19 cellular contexts compared by ENCODE assay signal in the genomic region with DNA sequence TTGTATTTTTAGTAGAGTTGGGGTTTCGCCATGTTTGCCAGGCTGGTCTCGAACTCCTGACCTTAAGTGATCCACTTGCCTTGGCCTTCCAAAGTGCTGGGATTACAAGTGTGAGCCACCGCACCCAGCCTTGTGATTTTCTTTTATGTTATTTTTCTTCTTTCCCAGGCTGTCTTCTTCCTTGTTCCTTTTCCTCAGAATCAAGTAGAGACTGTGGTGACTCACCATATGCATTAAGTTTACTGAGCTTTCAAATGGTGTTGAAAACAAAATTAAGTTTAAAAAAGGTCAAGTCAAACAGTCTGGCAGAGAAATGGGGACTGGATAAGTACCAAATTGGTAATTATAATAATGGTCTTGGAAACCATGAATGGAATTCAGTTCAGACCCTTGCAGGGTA. TPM values are rescaled to one million over a fixed set of nuclear protein-coding genes. Genes with fewer than 3 reads are reported as not detected.
DNase-seq lines count a peak whose midpoint lies in the region; ATAC-seq and TF ChIP-seq lines count a peak whose summit lies in the region.
"Had no signal": no experiment of that assay in that cellular context is flagged by ENCODE, and none has a peak within 500 bp of the region (broad histone marks: within the 10 kb centered on the region; RNA-seq: fewer than 3 reads in every experiment).

No MANE protein-coding gene starts in this region.

- CTCF ChIA-PET in activated naive CD4-positive, alpha-beta T cell treated with anti-CD3 and anti-CD28 coated beads, Interleukin-2, amount 10 ng/mL, durations not matched to agents 7 days and 5 days (lab: Charles Lee), result interaction anchor here (1.2 kb wide), 1 partner anchor 13 kb away, joined by 3 read pairs; no protein-coding TSS in a partner anchor

- H3K27ac ChIP-seq in right atrium auricular region, result no peak overlapping the region

- H3K36me3 Mint-ChIP-seq in activated naive CD4-positive, alpha-beta T cell treated with anti-CD3 and anti-CD28 coated beads, Interleukin-2, amount 50 U/mL, for 24 hours, result peaks cover 16% of the 10 kb centered on the region
- H3K36me3 Mint-ChIP-seq in activated naive CD4-positive, alpha-beta T cell treated with anti-CD3 and anti-CD28 coated beads, Interleukin-2, amount 10 ng/mL, durations not matched to agents 7 days and 5 days, result peaks cover 40% of the 10 kb centered on the region
- H3K36me3 Mint-ChIP-seq in IgD-negative memory B cell, result peaks cover 1% of the 10 kb centered on the region
- peaks cover 94% of the 10 kb centered on the region for H3K36me3 Mint-ChIP-seq in dendritic cell treated with granulocyte-macrophage colony-stimulating factor and Interleukin-4, amounts not matched to agents 40 ng/mL and 50 ng/mL, for 4 days (ENCODE audit: low read depth)
- no peaks in the 10 kb centered on the region for H3K36me3 Mint-ChIP-seq in neural crest cell (ENCODE audit: low read depth)

- no peak for ATAC-seq in GM21526 (IDR thresholded peaks at IDR 0.05; ENCODE audit: low FRiP score, unreplicated experiment)

- H3K9me3 ChIP-seq in right atrium auricular region, result no peaks in the 10 kb centered on the region
- H3K9me3 ChIP-seq: BE2C had no signal

- H3K36me3 ChIP-seq in right atrium auricular region, result peaks cover 54% of the 10 kb centered on the region

- no peaks in the 10 kb centered on the region for H3K27me3 Mint-ChIP-seq in activated naive CD4-positive, alpha-beta T cell treated with anti-CD3 and anti-CD28 coated beads, Interleukin-2, amount 50 U/mL, for 24 hours
- no peaks in the 10 kb centered on the region for H3K27me3 Mint-ChIP-seq in activated naive CD4-positive, alpha-beta T cell treated with anti-CD3 and anti-CD28 coated beads, Interleukin-2, amount 10 ng/mL, durations not matched to agents 7 days and 5 days
- H3K27me3 Mint-ChIP-seq in IgD-negative memory B cell (no peaks in the 10 kb centered on the region), neural crest cell (ENCODE audit: low read depth) (no peaks in the 10 kb centered on the region)
- no peaks in the 10 kb centered on the region for H3K27me3 Mint-ChIP-seq in dendritic cell treated with granulocyte-macrophage colony-stimulating factor and Interleukin-4, amounts not matched to agents 40 ng/mL and 50 ng/mL, for 4 days
- H3K27me3 Mint-ChIP-seq: CD4-positive, CD25-positive, alpha-beta regulatory T cell had no signal

- H3K4me1 ChIP-seq in right atrium auricular region, result peaks cover 0 to 20% of the 10 kb centered on the region in 2 donors
- H3K4me1 ChIP-seq: BE2C had no signal

- peak overlapping the region; percentile 68 for H3K27ac Mint-ChIP-seq in activated naive CD4-positive, alpha-beta T cell treated with anti-CD3 and anti-CD28 coated beads, Interleukin-2, amount 50 U/mL, for 24 hours
- no peak overlapping the region for H3K27ac Mint-ChIP-seq in activated naive CD4-positive, alpha-beta T cell treated with anti-CD3 and anti-CD28 coated beads, Interleukin-2, amount 10 ng/mL, durations not matched to agents 7 days and 5 days
- H3K27ac Mint-ChIP-seq in IgD-negative memory B cell, result peak overlapping the region in 2 of 3 donors; percentile 61 to 78
- H3K27ac Mint-ChIP-seq in dendritic cell treated with granulocyte-macrophage colony-stimulating factor and Interleukin-4, amounts not matched to agents 40 ng/mL and 50 ng/mL, for 4 days, result peak overlapping the region; percentile 27
- no peak overlapping the region for H3K27ac Mint-ChIP-seq in neural crest cell (ENCODE audit: unreplicated experiment)
- H3K27ac Mint-ChIP-seq: CD4-positive, CD25-positive, alpha-beta regulatory T cell had no signal

- H3K9me3 Mint-ChIP-seq in activated naive CD4-positive, alpha-beta T cell treated with anti-CD3 and anti-CD28 coated beads, Interleukin-2, amount 50 U/mL, for 24 hours, result no peaks in the 10 kb centered on the region
- no peaks in the 10 kb centered on the region for H3K9me3 Mint-ChIP-seq in activated naive CD4-positive, alpha-beta T cell treated with anti-CD3 and anti-CD28 coated beads, Interleukin-2, amount 10 ng/mL, durations not matched to agents 7 days and 5 days
- H3K9me3 Mint-ChIP-seq in IgD-negative memory B cell (no peaks in the 10 kb centered on the region), neural crest cell (no peaks in the 10 kb centered on the region)
- no peaks in the 10 kb centered on the region for H3K9me3 Mint-ChIP-seq in dendritic cell treated with granulocyte-macrophage colony-stimulating factor and Interleukin-4, amounts not matched to agents 40 ng/mL and 50 ng/mL, for 4 days
- H3K9me3 Mint-ChIP-seq: CD4-positive, CD25-positive, alpha-beta regulatory T cell had no signal

- H3K4me3 ChIP-seq in right atrium auricular region, result no peak overlapping the region

- no peaks in the 10 kb centered on the region for H3K27me3 ChIP-seq in right atrium auricular region
- H3K27me3 ChIP-seq: BE2C had no signal

- intact Hi-C loops in dendritic cell treated with granulocyte-macrophage colony-stimulating factor and Interleukin-4, amounts not matched to agents 40 ng/mL and 50 ng/mL, for 4 days (cut with micrococcal nuclease), result no loop called here

- TF ChIP-seq CTCF in neural crest cell (conservative IDR thresholded peaks at IDR 0.05), result no peak
- TF ChIP-seq CTCF in right atrium auricular region (IDR thresholded peaks at IDR 0.05), result no peak

- H3K4me1 Mint-ChIP-seq in activated naive CD4-positive, alpha-beta T cell treated with anti-CD3 and anti-CD28 coated beads, Interleukin-2, amount 50 U/mL, for 24 hours, result peaks cover 36% of the 10 kb centered on the region
- H3K4me1 Mint-ChIP-seq in activated naive CD4-positive, alpha-beta T cell treated with anti-CD3 and anti-CD28 coated beads, Interleukin-2, amount 10 ng/mL, durations not matched to agents 7 days and 5 days, result peaks cover 36% of the 10 kb centered on the region
- H3K4me1 Mint-ChIP-seq in IgD-negative memory B cell (peaks cover 19 to 29% (median 21%) of the 10 kb centered on the region in 3 donors), neural crest cell (peaks cover 13% of the 10 kb centered on the region)
- H3K4me1 Mint-ChIP-seq in dendritic cell treated with granulocyte-macrophage colony-stimulating factor and Interleukin-4, amounts not matched to agents 40 ng/mL and 50 ng/mL, for 4 days (ENCODE audit: low read depth), result peaks cover 42% of the 10 kb centered on the region

- H3K4me3 Mint-ChIP-seq in activated naive CD4-positive, alpha-beta T cell treated with anti-CD3 and anti-CD28 coated beads, Interleukin-2, amount 50 U/mL, for 24 hours, result no peak overlapping the region
- no peak overlapping the region for H3K4me3 Mint-ChIP-seq in activated naive CD4-positive, alpha-beta T cell treated with anti-CD3 and anti-CD28 coated beads, Interleukin-2, amount 10 ng/mL, durations not matched to agents 7 days and 5 days
- H3K4me3 Mint-ChIP-seq in IgD-negative memory B cell (peak overlapping the region in 1 of 4 donors; percentile 83), neural crest cell (peak overlapping the region; percentile 24)
- H3K4me3 Mint-ChIP-seq in dendritic cell treated with granulocyte-macrophage colony-stimulating factor and Interleukin-4, amounts not matched to agents 40 ng/mL and 50 ng/mL, for 4 days, result no peak overlapping the region

- no peak for DNase-seq in activated naive CD4-positive, alpha-beta T cell treated with anti-CD3 and anti-CD28 coated beads, Interleukin-2, amount 10 ng/mL, durations not matched to agents 7 days and 5 days
- no peak for DNase-seq in neural crest cell (ENCODE audit: low read depth, low spot score)
- no peak for DNase-seq in right atrium auricular region (ENCODE audit: low spot score)
- no peak for DNase-seq in NCI-H2227 (lab: John Stamatoyannopoulos, UW; ENCODE audit: unreplicated experiment)
- DNase-seq: BE2C; CD4-positive, CD25-positive, alpha-beta regulatory T cell; COR-L47; DMS79; IMR-90; NCI-H1105 treated with DMSO at 0.1 percent for 48 hours; NCI-H1694; NCI-H2081; NCI-H2171; NCI-H524 treated with DMSO at 0.1 percent for 48 hours; OCI-M1 had no signal

RNA-seq across cellular contexts. Expression of a gene that starts 5.7 kb away (rescaled TPM):
- 1,315 TPM for polyA plus RNA-seq in IgD-negative memory B cell
- total RNA-seq in neural crest cell, result 131 and 146 TPM in 2 replicates
- total RNA-seq in right atrium auricular region, result 100 to 1,000 TPM in 1 of 2 donors, 10 to 100 TPM in 1; 96.4 to 138 TPM

RNA-seq across cellular contexts. Expression of a gene that starts 23.6 kb away (rescaled TPM):
- 31.1 TPM for polyA plus RNA-seq in IgD-negative memory B cell
- total RNA-seq in neural crest cell, result 27.3 and 28.1 TPM in 2 replicates
- 10 to 100 TPM; 18.7 to 22.0 TPM for total RNA-seq in right atrium auricular region

RNA-seq across cellular contexts. Expression of a gene that starts 24.2 kb away (rescaled TPM):
- polyA plus RNA-seq in IgD-negative memory B cell, result 10.5 TPM
- total RNA-seq in neural crest cell, result 20.8 and 20.9 TPM in 2 replicates
- 1 to 10 TPM; 6.9 to 10.0 TPM for total RNA-seq in right atrium auricular region

RNA-seq across cellular contexts. Expression of a gene that starts 40.9 kb away (rescaled TPM):
- polyA plus RNA-seq in IgD-negative memory B cell, result 24.9 TPM
- total RNA-seq in neural crest cell, result 98.9 and 113 TPM in 2 replicates
- 10 to 100 TPM; 30.4 to 30.9 TPM for total RNA-seq in right atrium auricular region

RNA-seq across cellular contexts. Expression of a gene that starts 57.5 kb away (rescaled TPM):
- polyA plus RNA-seq in IgD-negative memory B cell, result 123 TPM
- total RNA-seq in neural crest cell, result 89.0 and 99.3 TPM in 2 replicates
- 10 to 100 TPM; 65.7 to 96.1 TPM for total RNA-seq in right atrium auricular region

Comparison
In these comparisons a context has a peak if more than half of its experiments do, and no peak if none do; other contexts are left out.
1. H3K27ac Mint-ChIP-seq: peak in activated naive CD4-positive, alpha-beta T cell treated with anti-CD3 and anti-CD28 coated beads, Interleukin-2, amount 50 U/mL, for 24 hours (single experiment), IgD-negative memory B cell (2 of 3) and dendritic cell treated with granulocyte-macrophage colony-stimulating factor and Interleukin-4, amounts not matched to agents 40 ng/mL and 50 ng/mL, for 4 days (single experiment); none in activated naive CD4-positive, alpha-beta T cell treated with anti-CD3 and anti-CD28 coated beads, Interleukin-2, amount 10 ng/mL, durations not matched to agents 7 days and 5 days (single experiment) and neural crest cell (single experiment).